8 cellular contexts compared by ENCODE assay signal in the genomic region with DNA sequence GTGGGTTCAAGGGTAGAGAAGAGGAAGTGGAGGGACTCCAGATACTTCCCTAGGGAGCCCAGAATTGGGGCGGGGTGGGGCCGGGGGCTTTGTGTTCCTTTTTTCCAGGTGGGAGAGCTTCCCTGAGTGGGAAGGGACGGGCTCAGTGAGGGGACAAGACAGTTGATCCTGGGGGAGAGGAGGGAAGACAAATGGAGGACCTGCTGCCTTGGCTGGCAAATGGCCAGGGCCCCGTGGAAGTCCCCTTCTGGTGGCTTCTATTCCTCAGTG. TPM values are rescaled to one million over a fixed set of nuclear protein-coding genes. Genes with fewer than 3 reads are reported as not detected.
DNase-seq lines count a peak whose midpoint lies in the region; ATAC-seq and TF ChIP-seq lines count a peak whose summit lies in the region.

No MANE protein-coding gene starts in this region.

- H3K4ac ChIP-seq in neuronal stem cell (ENCODE audit: low read length): no peak overlapping the region

- no peak overlapping the region for H2BK5ac ChIP-seq in neuronal stem cell (ENCODE audit: low read length)

- H3K27ac ChIP-seq in neuronal stem cell (replicated peaks; ENCODE audit: low read length): no peak overlapping the region

- WGBS in neuronal stem cell (ENCODE audit: extremely low coverage in 2 of 2, insufficient read length in 2 of 2, insufficient replicate concordance in 1 of 2), 2 donors: no CpG with 5 or more reads among the region's 4 CpGs

- no peak overlapping the region for H2BK12ac ChIP-seq in neuronal stem cell (ENCODE audit: low read length)

- H3K36me3 ChIP-seq in neuronal stem cell (replicated peaks in 1 of 2; ENCODE audit: control insufficient read depth in 2 of 2, insufficient read depth in 2 of 2, low read length in 2 of 2): peaks cover 0 to 5% of the 10 kb centered on the region in 2 donors

- no peak overlapping the region for H3K18ac ChIP-seq in neuronal stem cell (ENCODE audit: low read length)

- H3K4me3 Mint-ChIP-seq in effector memory CD8-positive, alpha-beta T cell: peak overlapping the region; percentile 82

- H3K27me3 Mint-ChIP-seq in effector memory CD8-positive, alpha-beta T cell: no peaks in the 10 kb centered on the region

- H3K14ac ChIP-seq in neuronal stem cell (ENCODE audit: low read length): no peak overlapping the region

- no peak overlapping the region for H2AFZ ChIP-seq in neuronal stem cell (ENCODE audit: low read length)

- peaks cover 12% of the 10 kb centered on the region for H3K36me3 Mint-ChIP-seq in effector memory CD8-positive, alpha-beta T cell (ENCODE audit: insufficient read depth)

- no peaks in the 10 kb centered on the region for H3K27me3 ChIP-seq in neuronal stem cell (ENCODE audit: control insufficient read depth in 3 of 3, insufficient read depth in 3 of 3, low read depth in 1 of 3, low read length in 3 of 3)

- H3K9me3 Mint-ChIP-seq in effector memory CD8-positive, alpha-beta T cell: no peaks in the 10 kb centered on the region

- peaks cover 10 to 16% of the 10 kb centered on the region in 2 donors for H3K4me1 ChIP-seq in neuronal stem cell (ENCODE audit: control insufficient read depth in 2 of 2, insufficient read depth in 1 of 2, low read depth in 1 of 2, low read length in 2 of 2)

- H3K23ac ChIP-seq in neuronal stem cell (ENCODE audit: low read depth, low read length, poor library complexity): no peak overlapping the region

- H4K8ac ChIP-seq in neuronal stem cell (ENCODE audit: low read depth, low read length): no peak overlapping the region

- H3K9ac ChIP-seq in neuronal stem cell (ENCODE audit: low read depth, low read length, poor library complexity): no peak overlapping the region

- peak overlapping the region; percentile 93 to 97 for H3K27ac Mint-ChIP-seq in effector memory CD8-positive, alpha-beta T cell

- no peak overlapping the region for H2BK120ac ChIP-seq in neuronal stem cell (ENCODE audit: low read depth, low read length)

- H3K4me1 Mint-ChIP-seq in effector memory CD8-positive, alpha-beta T cell (ENCODE audit: low read depth in 2 of 2): peaks cover 33 to 35% of the 10 kb centered on the region in 2 donors

- no peak overlapping the region for H2BK15ac ChIP-seq in neuronal stem cell (ENCODE audit: low read length)

- DNase-seq in activated CD4-positive, alpha-beta T cell treated with anti-CD3 and anti-CD28 coated beads for 48 hours: peak; percentile 63
- DNase-seq in effector memory CD8-positive, alpha-beta T cell: peak; percentile 33 to 44 (median 40)
- peak; percentile 57 for DNase-seq in stimulated activated CD4-positive, alpha-beta T cell treated with anti-CD3 and anti-CD28 coated beads, Interleukin-15, amount 100 ng/mL, for 24 hours
- no peak for DNase-seq in DMS53 treated with DMSO at 0.1 percent for 48 hours (lab: John Stamatoyannopoulos, UW; ENCODE audit: unreplicated experiment)
- DNase-seq in neuronal stem cell (ENCODE audit: low spot score): no peak
- no peak for DNase-seq in HCEC 1CT

- H3K79me1 ChIP-seq in neuronal stem cell (ENCODE audit: low read depth, low read length): peaks cover 5% of the 10 kb centered on the region

- no peak overlapping the region for H4K91ac ChIP-seq in neuronal stem cell (ENCODE audit: low read depth, low read length, poor library complexity)

- ATAC-seq in effector memory CD8-positive, alpha-beta T cell (replicated peaks): no peak
- no peak for ATAC-seq in GM18870 (IDR thresholded peaks at IDR 0.05; ENCODE audit: unreplicated experiment)

- H3K4me3 ChIP-seq in GM12875 (ENCODE audit: low read depth, low read length) (peak overlapping the region; percentile 66), neuronal stem cell (ENCODE audit: low read length in 2 of 2) (no peak overlapping the region)

- H3K9me3 ChIP-seq in neuronal stem cell (replicated peaks in 1 of 2; ENCODE audit: control insufficient read depth in 2 of 2, insufficient read depth in 1 of 2, low read depth in 1 of 2, low read length in 2 of 2): no peaks in the 10 kb centered on the region

- H3K4me2 ChIP-seq in neuronal stem cell (ENCODE audit: insufficient read depth, low read length, poor library complexity, severe bottlenecking): no peak overlapping the region

- H2AK5ac ChIP-seq in neuronal stem cell (ENCODE audit: low read depth, low read length): no peak overlapping the region

- TF ChIP-seq CTCF in GM12875 (IDR thresholded peaks at IDR 0.05; ENCODE audit: borderline replicate concordance, insufficient read depth, low read depth, low read length): no peak

RNA-seq across cellular contexts. Expression of a gene that starts 2.6 kb away (rescaled TPM):
- polyA plus RNA-seq in neuronal stem cell (2013, experiment 1 of 2): 32.2 TPM
- 31.5 TPM for polyA plus RNA-seq in neuronal stem cell (2013, experiment 2 of 2)

RNA-seq across cellular contexts. Expression of a gene that starts 14.8 kb away (rescaled TPM):
- not detected for polyA plus RNA-seq in neuronal stem cell (2013, experiment 1 of 2)
- polyA plus RNA-seq in neuronal stem cell (2013, experiment 2 of 2): not detected

RNA-seq across cellular contexts. Expression of a gene that starts 23.4 kb away (rescaled TPM):
- polyA plus RNA-seq in neuronal stem cell (2013, experiment 1 of 2): 55.6 TPM
- 57.2 TPM for polyA plus RNA-seq in neuronal stem cell (2013, experiment 2 of 2)

RNA-seq across cellular contexts. Expression of a gene that starts 27.7 kb away (rescaled TPM):
- polyA plus RNA-seq in neuronal stem cell (2013, experiment 1 of 2): 74.0 TPM
- polyA plus RNA-seq in neuronal stem cell (2013, experiment 2 of 2): 75.8 TPM

RNA-seq across cellular contexts. Expression of a gene that starts 38.2 kb away (rescaled TPM):
- 21.2 TPM for polyA plus RNA-seq in neuronal stem cell (2013, experiment 1 of 2)
- 21.3 TPM for polyA plus RNA-seq in neuronal stem cell (2013, experiment 2 of 2)

Comparison
In these comparisons a context has a peak if more than half of its experiments do, and no peak if none do; other contexts are left out.
1. DNase-seq: peak in activated CD4-positive, alpha-beta T cell treated with anti-CD3 and anti-CD28 coated beads for 48 hours (single experiment), effector memory CD8-positive, alpha-beta T cell (3 of 3) and stimulated activated CD4-positive, alpha-beta T cell treated with anti-CD3 and anti-CD28 coated beads, Interleukin-15, amount 100 ng/mL, for 24 hours (single experiment); none in DMS53 treated with DMSO at 0.1 percent for 48 hours (single experiment), neuronal stem cell (single experiment) and HCEC 1CT (single experiment).